20 cellular contexts compared by ENCODE assay signal in the genomic region with DNA sequence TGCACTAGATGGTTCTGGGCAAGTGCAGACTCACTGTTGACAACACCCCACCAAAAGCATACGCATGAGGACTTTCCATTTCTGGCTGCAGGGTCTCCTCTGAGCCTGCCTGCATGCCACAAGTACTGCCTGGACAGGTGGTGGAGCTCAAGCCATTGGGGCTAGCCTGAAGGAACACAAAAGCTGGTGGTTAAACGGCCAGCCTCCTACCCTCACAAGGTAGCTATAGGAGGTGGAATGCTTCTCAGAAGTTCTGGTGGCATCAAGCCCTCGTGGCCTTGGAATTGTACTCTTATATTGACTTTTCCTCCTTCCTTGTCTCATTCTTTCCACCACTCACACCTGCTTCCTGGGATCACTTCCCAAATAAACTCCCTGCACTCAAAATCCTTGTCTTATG.
"Had no signal": no experiment of that assay in that cellular context is flagged by ENCODE, and none has a peak within 500 bp of the region (broad histone marks: within the 10 kb centered on the region; RNA-seq: fewer than 3 reads in every experiment).

No MANE protein-coding gene starts in this region.

- H2AFZ ChIP-seq: neural progenitor cell had no signal

- H3K36me3 ChIP-seq: adrenal gland, neural progenitor cell, ovary had no signal

- DNase-seq: activated CD4-positive, alpha-beta T cell treated with anti-CD3 and anti-CD28 coated beads, Interleukin-2, amount 10 ng/mL, durations not matched to agents 7 days and 5 days; activated naive CD4-positive, alpha-beta T cell treated with anti-CD3 and anti-CD28 coated beads, Interleukin-2, amount 50 U/mL, for 16 hours; activated T-cell treated with anti-CD3 and anti-CD28 coated beads for 4 hours; adrenal gland; cortex of kidney; effector CD8-positive, alpha-beta T cell; gastrocnemius medialis; kidney; left ventricle myocardium inferior; ovary; retina; T-cell; T1000 had no signal

- H3K27ac ChIP-seq: adrenal gland, left ventricle myocardium inferior, neural progenitor cell, ovary had no signal

- H3K27me3 Mint-ChIP-seq: brain; central memory CD8-positive, alpha-beta T cell; T-cell had no signal

- H3K4me3 ChIP-seq: adrenal gland, gastrocnemius medialis, left ventricle myocardium inferior, neural progenitor cell, ovary, skin epidermis, tibial nerve had no signal

- FAIRE-seq: kidney had no signal

- H3K9ac ChIP-seq: neural progenitor cell had no signal

- ATAC-seq: gastrocnemius medialis; stimulated activated effector memory CD8-positive, alpha-beta T cell treated with anti-CD3 and anti-CD28 coated beads, Interleukin-12 subunit alpha, Interleukin-12 subunit beta, amount 100 ng/mL, for 72 hours; T-cell had no signal

- H3K4me2 ChIP-seq: neural progenitor cell had no signal

- H3K4me3 Mint-ChIP-seq: activated CD4-positive, alpha-beta T cell treated with anti-CD3 and anti-CD28 coated beads, Interleukin-2, amount 10 ng/mL, durations not matched to agents 7 days and 5 days; brain; central memory CD8-positive, alpha-beta T cell; neural progenitor cell; stimulated activated effector memory CD8-positive, alpha-beta T cell treated with anti-CD3 and anti-CD28 coated beads, Interleukin-12 subunit alpha, Interleukin-12 subunit beta, amount 100 ng/mL, for 72 hours; T-cell had no signal

- H3K27me3 ChIP-seq: adrenal gland, gastrocnemius medialis, neural progenitor cell, ovary, tibial nerve had no signal

- H3K9me3 Mint-ChIP-seq: activated CD4-positive, alpha-beta T cell treated with anti-CD3 and anti-CD28 coated beads, Interleukin-2, amount 10 ng/mL, durations not matched to agents 7 days and 5 days; activated T-helper 2 cell treated with anti-CD3 and anti-CD28 coated beads, Interferon-gamma antibody, Interleukin-2, Interleukin-4, amounts not matched to agents 10 μg/mL and 5 μg/mL and 100 μg/mL, durations not matched to agents 14 hours and 24 hours and 36 hours; brain; central memory CD8-positive, alpha-beta T cell; neural progenitor cell; stimulated activated effector memory CD8-positive, alpha-beta T cell treated with anti-CD3 and anti-CD28 coated beads, Interleukin-12 subunit alpha, Interleukin-12 subunit beta, amount 100 ng/mL, for 72 hours; T-cell had no signal

- H3K9me3 ChIP-seq: adrenal gland, gastrocnemius medialis, left ventricle myocardium inferior, ovary, tibial nerve had no signal

- H3K27ac Mint-ChIP-seq: activated CD4-positive, alpha-beta T cell treated with anti-CD3 and anti-CD28 coated beads, Interleukin-2, amount 10 ng/mL, durations not matched to agents 7 days and 5 days; activated T-helper 2 cell treated with anti-CD3 and anti-CD28 coated beads, Interferon-gamma antibody, Interleukin-2, Interleukin-4, amounts not matched to agents 10 μg/mL and 5 μg/mL and 100 μg/mL, durations not matched to agents 14 hours and 24 hours and 36 hours; stimulated activated effector memory CD8-positive, alpha-beta T cell treated with anti-CD3 and anti-CD28 coated beads, Interleukin-12 subunit alpha, Interleukin-12 subunit beta, amount 100 ng/mL, for 72 hours; T-cell had no signal
